In the genomic region with DNA sequence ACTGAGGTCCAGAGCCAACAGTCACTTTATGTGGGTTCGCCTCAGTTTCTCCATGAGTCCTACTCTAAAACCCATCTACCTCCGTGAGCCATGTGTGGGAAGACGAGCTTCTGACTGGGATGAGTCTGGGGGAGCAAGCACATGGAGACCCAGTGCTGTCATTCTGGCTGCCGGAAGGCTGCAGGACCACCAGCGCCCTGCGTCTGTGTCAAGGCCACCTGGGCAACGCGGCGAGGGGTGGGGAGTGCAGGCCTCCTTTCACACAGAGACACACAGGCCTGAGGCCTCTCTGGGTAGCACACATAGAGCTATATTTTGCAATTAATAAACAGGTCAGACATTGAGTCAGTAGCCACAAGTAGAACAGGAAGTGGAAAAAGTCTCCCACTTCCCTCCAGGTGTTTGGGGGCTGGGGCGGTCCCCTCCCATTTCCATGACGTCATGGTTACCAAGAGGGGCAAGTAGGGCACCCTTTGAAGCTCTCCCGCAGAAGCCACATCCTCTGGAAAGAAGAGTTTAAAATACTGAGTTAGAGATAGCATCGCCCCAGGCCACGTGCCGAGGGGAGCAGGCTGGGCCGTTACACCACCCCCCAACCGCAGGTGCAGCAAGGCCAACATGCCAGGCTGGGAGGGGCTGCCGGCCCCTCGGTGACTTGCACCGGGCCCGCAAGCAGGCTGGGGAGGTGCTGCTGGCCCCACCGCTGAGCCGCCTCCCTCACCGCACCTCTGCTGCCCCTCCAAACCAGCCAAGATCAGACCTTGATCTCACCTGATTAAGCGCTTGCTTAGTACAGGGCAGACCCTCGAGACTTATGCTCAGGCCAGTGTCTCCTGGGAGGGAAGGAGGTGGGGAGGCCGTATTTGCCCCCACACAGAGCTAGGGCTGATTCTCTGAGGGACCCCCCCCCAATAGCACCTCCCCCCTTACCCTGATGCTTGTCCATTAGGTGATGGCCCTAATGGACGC, we compare ENCODE assay signal across 8 cellular contexts. TPM values are rescaled to one million over a fixed set of nuclear protein-coding genes. Genes with fewer than 3 reads are reported as not detected.
DNase-seq lines count a peak whose midpoint lies in the region; ATAC-seq, FAIRE-seq and TF ChIP-seq lines count a peak whose summit lies in the region.

No MANE protein-coding gene starts in this region.

- H3K9ac ChIP-seq in astrocyte (ENCODE audit: low read length): peak overlapping the region; percentile 77

- H4K20me1 ChIP-seq in astrocyte (ENCODE audit: insufficient read depth, low read length): no peaks in the 10 kb centered on the region

- in situ Hi-C loops in ACHN (cut with HindIII; ENCODE audit: low pct_ligation_motif_present, low pct_unique_long_range_greater_than_20kb, low sequenced_read_pairs): no loop called here

- no peaks in the 10 kb centered on the region for H3K9me3 Mint-ChIP-seq in astrocyte (ENCODE audit: unreplicated experiment)

- H3K36me3 ChIP-seq in astrocyte (ENCODE audit: insufficient read depth, low read length) (no peaks in the 10 kb centered on the region), left lung (no peaks in the 10 kb centered on the region)

- H3K27me3 ChIP-seq in astrocyte (ENCODE audit: insufficient read depth, low read length) (no peaks in the 10 kb centered on the region), left lung (no peaks in the 10 kb centered on the region)

- peaks cover 2% of the 10 kb centered on the region for H3K36me3 Mint-ChIP-seq in astrocyte (ENCODE audit: low read depth, unreplicated experiment)

- FAIRE-seq in astrocyte (lab: Jason Lieb, UNC): no peak

- H2AFZ ChIP-seq in astrocyte (ENCODE audit: low read depth, low read length): peak overlapping the region; percentile 70

- ATAC-seq in GM19372 (IDR thresholded peaks at IDR 0.05; ENCODE audit: low read depth, unreplicated experiment) (peak; percentile 66), HG03457 (IDR thresholded peaks at IDR 0.05; ENCODE audit: unreplicated experiment) (peak; percentile 57), left lung (peak; percentile 32)

- peak overlapping the region; percentile 86 for H3K4me2 ChIP-seq in astrocyte (ENCODE audit: low read length)

- intact Hi-C loops in left lung (cut with DNase I): no loop called here

- H3K79me2 ChIP-seq in astrocyte (ENCODE audit: insufficient read depth, low read length): no peaks in the 10 kb centered on the region

- peak overlapping the region; percentile 30 for H3K4me3 ChIP-seq in astrocyte (ENCODE audit: insufficient read depth, low read depth, low read length)
- H3K4me3 ChIP-seq in left lung: peak overlapping the region in 1 of 2 donors; percentile 6

- TF ChIP-seq CTCF in astrocyte (IDR thresholded peaks at IDR 0.05; ENCODE audit: insufficient read depth, low read depth, low read length) (no peak), left lung (IDR thresholded peaks at IDR 0.05) (no peak)

- H3K27ac Mint-ChIP-seq in astrocyte (ENCODE audit: unreplicated experiment): peak overlapping the region; percentile 62

- no peaks in the 10 kb centered on the region for H3K27me3 Mint-ChIP-seq in astrocyte (ENCODE audit: low read depth, unreplicated experiment)

- H3K4me1 Mint-ChIP-seq in astrocyte (ENCODE audit: low read depth, unreplicated experiment): peaks cover 23% of the 10 kb centered on the region

- H3K27ac ChIP-seq in astrocyte (ENCODE audit: low read depth, low read length): peak overlapping the region; percentile 57
- peak overlapping the region; percentile 61 to 75 for H3K27ac ChIP-seq in left lung

- H3K9me3 ChIP-seq in astrocyte (ENCODE audit: insufficient read depth, low read depth, low read length) (no peaks in the 10 kb centered on the region), left lung (no peaks in the 10 kb centered on the region)

- DNase-seq in ACHN (peak; percentile 30), T-helper 2 cell (peak; percentile 85 to 100 (median 97)), astrocyte (ENCODE audit: low read depth) (peak; percentile 94), left lung (peak; percentile 78 to 83), NCI-H128 (lab: John Stamatoyannopoulos, UW; ENCODE audit: unreplicated experiment) (no peak)
- peak; percentile 92 to 98 (median 92) for DNase-seq in stimulated activated CD4-positive, alpha-beta T cell treated with anti-CD3 and anti-CD28 coated beads, TNF-alpha, amount 100 ng/mL, for 48 hours (ENCODE audit: low read depth in 3 of 3)

- H3K4me1 ChIP-seq in astrocyte (ENCODE audit: insufficient read depth, low read length): peaks cover 24% of the 10 kb centered on the region
- peaks cover 16 to 51% of the 10 kb centered on the region in 2 donors for H3K4me1 ChIP-seq in left lung

- no peak overlapping the region for H3K4me3 Mint-ChIP-seq in astrocyte (ENCODE audit: unreplicated experiment)

RNA-seq across cellular contexts. Expression of a gene that starts 32.7 kb away (rescaled TPM):
- 302 and 319 TPM in 2 replicates for total RNA-seq in astrocyte
- total RNA-seq in left lung: 100 to 1,000 TPM; 220 to 251 TPM

RNA-seq across cellular contexts. Expression of a gene that starts 41.8 kb away (rescaled TPM):
- total RNA-seq in astrocyte (46.9 and 52.4 TPM in 2 replicates), left lung (10 to 100 TPM; 33.6 to 51.0 TPM)
